8 cellular contexts compared by ENCODE assay signal in genomic region chr5:34957857-34958690, GRCh38. TPM values are rescaled to one million over a fixed set of nuclear protein-coding genes. Genes with fewer than 3 reads are reported as not detected.
DNase-seq lines count a peak whose midpoint lies in the region; ATAC-seq and TF ChIP-seq lines count a peak whose summit lies in the region.

No MANE protein-coding gene starts in this region.

- no peak overlapping the region for H3K4me3 ChIP-seq in AG04449 (ENCODE audit: low read depth, low read length)
- H3K4me3 ChIP-seq in thoracic aorta: no peak overlapping the region

- H3K27me3 Mint-ChIP-seq in T-cell: no peaks in the 10 kb centered on the region

- H3K4me1 ChIP-seq in thoracic aorta (ENCODE audit: control insufficient read depth in 1 of 2, low read depth in 2 of 2): no peaks in the 10 kb centered on the region

- H3K27ac Mint-ChIP-seq in T-cell: peak overlapping the region; percentile 30 to 47

- H3K36me3 ChIP-seq in thoracic aorta: peaks cover 11% of the 10 kb centered on the region

- peak; percentile 54 for TF ChIP-seq CTCF in AG04449 (IDR thresholded peaks at IDR 0.05; ENCODE audit: insufficient read depth, low read length, missing control alignments)
- peak; percentile 53 for TF ChIP-seq CTCF in GM10266 (IDR thresholded peaks at IDR 0.05; ENCODE audit: control insufficient read depth, insufficient read depth, low read depth, missing control alignments)
- TF ChIP-seq CTCF in thoracic aorta (IDR thresholded peaks at IDR 0.05): peak; percentile 19

- H3K9me3 Mint-ChIP-seq in T-cell: no peaks in the 10 kb centered on the region

- POLR2A ChIA-PET in AG04449 (lab: Yijun Ruan, JAX): no interaction called here
- POLR2A ChIA-PET in T-cell (lab: Charles Lee): no interaction called here

- H3K9me3 ChIP-seq in thoracic aorta: no peaks in the 10 kb centered on the region

- no peak for DNase-seq in AG04449 (ENCODE audit: low read depth, low spot score)
- DNase-seq in GM10266 (ENCODE audit: extremely low spot score): peak; percentile 32
- peak; percentile 56 for DNase-seq in HT-29 (ENCODE audit: low spot score)
- DNase-seq in T-cell: peak in 2 of 34 experiments; percentile 2 to 3
- DNase-seq in globus pallidus (ENCODE audit: low spot score): peak; percentile 29
- no peak for DNase-seq in thoracic aorta (ENCODE audit: low spot score)
- DNase-seq in activated naive CD4-positive, alpha-beta T cell treated with anti-CD3 and anti-CD28 coated beads, Interleukin-2, amount 50 U/mL, for 16 hours: no peak
- no peak for DNase-seq in NCI-H2107 (lab: John Stamatoyannopoulos, UW)

- H3K27ac ChIP-seq in thoracic aorta: no peak overlapping the region

- peaks cover 19% of the 10 kb centered on the region for H3K36me3 Mint-ChIP-seq in T-cell

- CTCF ChIA-PET in AG04449 (lab: Yijun Ruan, JAX) (interaction anchor here (0.7 to 7.4 kb wide), 21 partner anchors 8 to 977 kb away, joined by 3 to 72 read pairs (median 5); no protein-coding TSS in a partner anchor), T-cell (lab: Charles Lee) (no interaction called here)

- peaks cover 0 to 11% (median 8%) of the 10 kb centered on the region in 3 donors for H3K4me1 Mint-ChIP-seq in T-cell

- no peak overlapping the region for H3K4me3 Mint-ChIP-seq in T-cell

- no peaks in the 10 kb centered on the region for H3K27me3 ChIP-seq in thoracic aorta (replicated peaks; ENCODE audit: insufficient read depth)

- ATAC-seq in T-cell (replicated peaks in 1 of 4) (peak in 3 of 4 experiments; percentile 40 to 66 (median 63)), thoracic aorta (ENCODE audit: insufficient number of reproducible peaks, low FRiP score, low read depth) (no peak)

RNA-seq across cellular contexts. Expression of gene DNAJC21, which starts 28.7 kb away (rescaled TPM):
- total RNA-seq in HT-29 (2014; rRNA removed; shearing (Covaris generic)): 19.6 and 20.1 TPM in 2 replicates
- total RNA-seq in T-cell (10 to 100 TPM; 46.2 to 56.0 (median 51.9) TPM), thoracic aorta (10 to 100 TPM; 24.1 to 44.2 TPM)

RNA-seq across cellular contexts. Expression of gene BRIX1, which starts 42.6 kb away (rescaled TPM):
- total RNA-seq in HT-29 (2014; rRNA removed; shearing (Covaris generic)): 40.3 and 49.5 TPM in 2 replicates
- 10 to 100 TPM; 24.4 to 26.2 (median 24.4) TPM for total RNA-seq in T-cell
- 10 to 100 TPM; 16.8 to 33.5 TPM for total RNA-seq in thoracic aorta

RNA-seq across cellular contexts. Expression of gene RAD1, which starts 42.8 kb away (rescaled TPM):
- total RNA-seq in HT-29 (2014; rRNA removed; shearing (Covaris generic)): 48.2 and 55.9 TPM in 2 replicates
- total RNA-seq in T-cell: 10 to 100 TPM; 18.9 to 30.6 (median 20.7) TPM
- 10 to 100 TPM in 1 of 2 donors, 1 to 10 TPM in 1; 8.9 to 15.1 TPM for total RNA-seq in thoracic aorta

Comparison
In these comparisons a context has a peak if more than half of its experiments do, and no peak if none do; other contexts are left out.
1. DNase-seq: peak in GM10266 (single experiment), HT-29 (single experiment) and globus pallidus (single experiment); none in AG04449 (single experiment), thoracic aorta (single experiment), activated naive CD4-positive, alpha-beta T cell treated with anti-CD3 and anti-CD28 coated beads, Interleukin-2, amount 50 U/mL, for 16 hours (single experiment) and NCI-H2107 (single experiment).
2. Peak in every context shown above with its lines, with median percentiles within 50 percentile points of each other: CTCF ChIP-seq.